Comparison of ENCODE assay signal across 13 cellular contexts in the genomic region with DNA sequence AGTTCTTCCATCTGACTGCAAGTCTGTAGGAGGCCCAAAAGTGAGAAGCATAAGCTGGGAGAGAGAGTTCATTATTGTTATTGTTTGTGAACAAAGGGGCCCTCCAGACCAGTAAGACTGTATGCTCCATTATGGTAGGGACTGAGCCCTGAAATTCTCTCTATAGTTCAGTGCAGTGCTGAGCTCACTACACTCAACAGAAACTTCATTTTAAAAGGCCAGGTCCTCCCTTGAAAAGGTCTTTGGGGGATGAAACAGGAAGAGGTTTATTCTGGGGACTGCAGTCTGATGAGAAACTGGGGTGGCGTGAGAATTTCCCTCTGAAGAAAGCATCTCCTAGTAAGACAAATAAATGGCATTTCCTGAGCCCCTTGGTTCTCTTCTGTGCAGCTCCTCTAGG. TPM values are rescaled to one million over a fixed set of nuclear protein-coding genes. Genes with fewer than 3 reads are reported as not detected.
A peak's percentile ranks its signal among the peaks of the same experiment; 100 is the strongest.
DNase-seq lines count a peak whose midpoint lies in the region; ATAC-seq and TF ChIP-seq lines count a peak whose summit lies in the region.
"Had no signal": no experiment of that assay in that cellular context is flagged by ENCODE, and none has a peak within 500 bp of the region (broad histone marks: within the 10 kb centered on the region; RNA-seq: fewer than 3 reads in every experiment).

No MANE protein-coding gene starts in this region.

- no peak overlapping the region for H3K4me3 Mint-ChIP-seq in activated naive CD4-positive, alpha-beta T cell treated with anti-CD3 and anti-CD28 coated beads, Interleukin-2, amount 10 ng/mL, durations not matched to agents 7 days and 5 days
- H3K4me3 Mint-ChIP-seq in activated B cell treated with CpG ODN at 0.5 μM for 24 hours (no peak overlapping the region), glutamatergic neuron (ENCODE audit: unreplicated experiment) (no peak overlapping the region)

- peaks cover 23% of the 10 kb centered on the region for H3K36me3 Mint-ChIP-seq in activated naive CD4-positive, alpha-beta T cell treated with anti-CD3 and anti-CD28 coated beads, Interleukin-2, amount 10 ng/mL, durations not matched to agents 7 days and 5 days
- H3K36me3 Mint-ChIP-seq in activated B cell treated with CpG ODN at 0.5 μM for 24 hours (ENCODE audit: low read depth) (peaks cover 44% of the 10 kb centered on the region), glutamatergic neuron (ENCODE audit: unreplicated experiment) (no peaks in the 10 kb centered on the region)

- ATAC-seq in activated B cell treated with CpG ODN at 0.5 μM for 24 hours (ENCODE audit: low read depth), result no peak
- no peak for ATAC-seq in GM21619 (IDR thresholded peaks at IDR 0.05; ENCODE audit: unreplicated experiment)

- no peaks in the 10 kb centered on the region for H3K9me3 ChIP-seq in subcutaneous abdominal adipose tissue (ENCODE audit: control insufficient read depth in 5 of 5, low read length in 5 of 5)

- no peak overlapping the region for H3K9ac ChIP-seq in subcutaneous abdominal adipose tissue (ENCODE audit: low read length in 5 of 5)

- no peak overlapping the region for H3K4me3 ChIP-seq in subcutaneous abdominal adipose tissue (ENCODE audit: low read depth in 1 of 5, low read length in 5 of 5)
- H3K4me3 ChIP-seq: lung had no signal

- intact Hi-C loops in activated B cell treated with CpG ODN at 0.5 μM for 24 hours (cut with micrococcal nuclease), result no loop called here

- TF ChIP-seq CTCF in activated B cell treated with CpG ODN at 0.5 μM for 24 hours (IDR thresholded peaks at IDR 0.05) (no peak), glutamatergic neuron (IDR thresholded peaks at IDR 0.05; ENCODE audit: partially characterized antibody, unreplicated experiment) (no peak)

- no peak for DNase-seq in activated naive CD4-positive, alpha-beta T cell treated with anti-CD3 and anti-CD28 coated beads, Interleukin-2, amount 10 ng/mL, durations not matched to agents 7 days and 5 days
- DNase-seq in activated naive CD4-positive, alpha-beta T cell treated with Interleukin-2 at 50 U/mL for 16 hours, result no peak
- DNase-seq in activated B cell treated with CpG ODN at 0.5 μM for 24 hours (no peak), glutamatergic neuron (no peak), DMS153 (lab: John Stamatoyannopoulos, UW) (no peak), T-helper 9 cell (no peak)
- DNase-seq: erythroblast; NCI-H1092 treated with DMSO at 0.1 percent for 48 hours; NCI-H510A treated with DMSO at 0.1 percent for 48 hours; stimulated activated CD8-positive, alpha-beta memory T cell treated with anti-CD3 and anti-CD28 coated beads, Interleukin-4, amount 100 ng/mL, for 48 hours had no signal

- CTCF ChIA-PET in activated naive CD4-positive, alpha-beta T cell treated with anti-CD3 and anti-CD28 coated beads, Interleukin-2, amount 10 ng/mL, durations not matched to agents 7 days and 5 days (lab: Charles Lee), result no interaction called here
- CTCF ChIA-PET in activated B cell treated with CpG ODN at 0.5 μM for 24 hours (lab: Charles Lee), result no interaction called here

- H3K9me3 Mint-ChIP-seq in activated naive CD4-positive, alpha-beta T cell treated with anti-CD3 and anti-CD28 coated beads, Interleukin-2, amount 10 ng/mL, durations not matched to agents 7 days and 5 days, result no peaks in the 10 kb centered on the region
- H3K9me3 Mint-ChIP-seq in activated B cell treated with CpG ODN at 0.5 μM for 24 hours (no peaks in the 10 kb centered on the region), glutamatergic neuron (ENCODE audit: unreplicated experiment) (peaks cover 6% of the 10 kb centered on the region)

- H3K4me1 ChIP-seq in subcutaneous abdominal adipose tissue (ENCODE audit: control insufficient read depth in 5 of 5, insufficient read depth in 5 of 5, low read length in 5 of 5), result peaks cover 1 to 24% (median 15%) of the 10 kb centered on the region in 5 donors

- peaks cover 0 to 39% (median 38%) of the 10 kb centered on the region in 5 donors for H3K36me3 ChIP-seq in subcutaneous abdominal adipose tissue (ENCODE audit: control insufficient read depth in 5 of 5, insufficient read depth in 5 of 5, low read length in 5 of 5)

- H3K27ac ChIP-seq in subcutaneous abdominal adipose tissue (ENCODE audit: low read depth, low read length), result peak overlapping the region; percentile 54

- no peaks in the 10 kb centered on the region for H3K27me3 ChIP-seq in subcutaneous abdominal adipose tissue (ENCODE audit: control insufficient read depth in 5 of 5, insufficient read depth in 4 of 5, low read length in 5 of 5)

- peaks cover 27% of the 10 kb centered on the region for H3K4me1 Mint-ChIP-seq in activated naive CD4-positive, alpha-beta T cell treated with anti-CD3 and anti-CD28 coated beads, Interleukin-2, amount 10 ng/mL, durations not matched to agents 7 days and 5 days
- peaks cover 11% of the 10 kb centered on the region for H3K4me1 Mint-ChIP-seq in activated B cell treated with CpG ODN at 0.5 μM for 24 hours
- H3K4me1 Mint-ChIP-seq in glutamatergic neuron (ENCODE audit: low read depth, unreplicated experiment), result peaks cover 3% of the 10 kb centered on the region

- H3K27ac Mint-ChIP-seq in activated naive CD4-positive, alpha-beta T cell treated with anti-CD3 and anti-CD28 coated beads, Interleukin-2, amount 10 ng/mL, durations not matched to agents 7 days and 5 days, result peak overlapping the region; percentile 64
- peak overlapping the region; percentile 1 for H3K27ac Mint-ChIP-seq in activated B cell treated with CpG ODN at 0.5 μM for 24 hours
- H3K27ac Mint-ChIP-seq in glutamatergic neuron (ENCODE audit: unreplicated experiment), result peak overlapping the region; percentile 52

- peaks cover under 1% of the 10 kb centered on the region for H3K27me3 Mint-ChIP-seq in activated naive CD4-positive, alpha-beta T cell treated with anti-CD3 and anti-CD28 coated beads, Interleukin-2, amount 10 ng/mL, durations not matched to agents 7 days and 5 days
- H3K27me3 Mint-ChIP-seq in activated B cell treated with CpG ODN at 0.5 μM for 24 hours (no peaks in the 10 kb centered on the region), glutamatergic neuron (ENCODE audit: unreplicated experiment) (peaks cover 3% of the 10 kb centered on the region)

- POLR2A ChIA-PET in activated B cell treated with CpG ODN at 0.5 μM for 24 hours (lab: Charles Lee), result interaction anchor here (0.9 to 3.7 kb wide), 5 partner anchors 12 to 58 kb away, joined by 3 to 25 read pairs (median 4); a partner anchor contains a TSS

RNA-seq across cellular contexts. Expression of a gene that starts 5.5 kb away (rescaled TPM):
- 78.4 and 86.3 TPM in 2 replicates for total RNA-seq in activated B cell treated with CpG ODN at 0.5 μM for 24 hours
- total RNA-seq in glutamatergic neuron (ENCODE audit: unreplicated experiment), result 57.6 TPM

RNA-seq across cellular contexts. Expression of a gene that starts 18.3 kb away (rescaled TPM):
- 217 and 257 TPM in 2 replicates for total RNA-seq in activated B cell treated with CpG ODN at 0.5 μM for 24 hours
- total RNA-seq in glutamatergic neuron (ENCODE audit: unreplicated experiment), result 72.9 TPM

RNA-seq across cellular contexts. Expression of a gene that starts 30.2 kb away (rescaled TPM):
- total RNA-seq in activated B cell treated with CpG ODN at 0.5 μM for 24 hours (206 and 247 TPM in 2 replicates), glutamatergic neuron (ENCODE audit: unreplicated experiment) (47.3 TPM)

RNA-seq across cellular contexts. Expression of a gene that starts 35.1 kb away (rescaled TPM):
- total RNA-seq in activated B cell treated with CpG ODN at 0.5 μM for 24 hours (51.3 and 56.3 TPM in 2 replicates), glutamatergic neuron (ENCODE audit: unreplicated experiment) (28.1 TPM)

RNA-seq across cellular contexts. Expression of a gene that starts 39.5 kb away (rescaled TPM):
- total RNA-seq in activated B cell treated with CpG ODN at 0.5 μM for 24 hours, result 9.4 and 10.2 TPM in 2 replicates
- 14.3 TPM for total RNA-seq in glutamatergic neuron (ENCODE audit: unreplicated experiment)

Comparison
In these comparisons a context has a peak if more than half of its experiments do, and no peak if none do; other contexts are left out.
1. H3K27ac Mint-ChIP-seq: peak in every context shown above with its lines; median percentile 64 in activated naive CD4-positive, alpha-beta T cell treated with anti-CD3 and anti-CD28 coated beads, Interleukin-2, amount 10 ng/mL, durations not matched to agents 7 days and 5 days; 52 in glutamatergic neuron; 1 in activated B cell treated with CpG ODN at 0.5 μM for 24 hours.